In the genomic region with DNA sequence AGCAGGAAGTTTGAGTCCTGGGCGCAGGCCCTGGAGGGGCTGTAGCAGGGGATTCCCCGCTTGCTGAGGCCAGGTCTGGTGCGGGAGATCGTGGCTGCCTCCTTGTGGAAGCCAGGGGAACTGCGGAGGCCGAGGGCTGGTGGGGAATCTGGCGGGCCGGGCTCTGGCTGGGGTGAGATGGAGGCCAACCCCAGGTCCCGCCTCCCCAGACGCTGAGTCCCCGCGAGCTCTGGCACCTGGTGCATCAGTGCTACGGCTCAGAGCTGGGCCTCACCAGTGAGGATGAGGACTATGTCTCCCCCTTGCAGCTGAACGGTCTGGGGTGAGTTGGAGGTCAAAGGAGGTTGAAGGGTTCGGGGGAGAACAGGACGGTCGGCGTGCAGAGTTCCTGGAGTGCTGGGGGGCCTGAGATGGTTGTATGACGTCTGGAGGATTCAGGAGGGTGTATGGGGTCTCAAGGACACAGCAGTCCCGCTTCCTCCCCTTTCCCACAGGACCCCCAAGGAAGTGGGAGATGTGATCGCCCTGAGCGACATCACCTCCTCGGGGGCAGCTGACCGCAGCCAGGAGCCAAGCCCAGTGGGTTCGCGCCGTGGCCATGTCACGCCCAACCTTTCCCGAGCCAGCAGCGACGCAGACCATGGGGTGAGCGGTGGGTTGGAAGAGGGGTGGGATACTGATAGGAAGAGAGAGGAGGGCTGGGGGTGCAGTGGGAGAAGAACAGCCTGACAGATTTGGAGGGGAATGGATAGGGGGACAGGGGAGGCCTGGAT, we compare ENCODE assay signal across 8 cellular contexts. TPM values are rescaled to one million over a fixed set of nuclear protein-coding genes. Genes with fewer than 3 reads are reported as not detected.
DNase-seq lines count a peak whose midpoint lies in the region; ATAC-seq and TF ChIP-seq lines count a peak whose summit lies in the region.

No MANE protein-coding gene starts in this region.

- H3F3A ChIP-seq in smooth muscle cell (ENCODE audit: low read depth) = no peaks in the 10 kb centered on the region

- ATAC-seq in HG02678 (IDR thresholded peaks at IDR 0.05; ENCODE audit: unreplicated experiment) = peak; percentile 56
- ATAC-seq in T-cell (replicated peaks in 1 of 4) = peak; percentile 56 to 73 (median 64)
- ATAC-seq in activated naive CD8-positive, alpha-beta T cell treated with anti-CD3 and anti-CD28 coated beads, Interleukin-2, amount 10 ng/mL, durations not matched to agents 7 days and 5 days (ENCODE audit: low read depth) = peak; percentile 61
- peak; percentile 72 to 76 for ATAC-seq in left cardiac atrium
- ATAC-seq in GM18861 (IDR thresholded peaks at IDR 0.05; ENCODE audit: unreplicated experiment) = no peak
- ATAC-seq in GM21529 (IDR thresholded peaks at IDR 0.05; ENCODE audit: unreplicated experiment) = no peak

- CTCF ChIA-PET in T-cell (lab: Charles Lee) = interaction anchor here (0.6 to 2.5 kb wide), 6 partner anchors 7 to 128 kb away, joined by 3 to 12 read pairs (median 4); no protein-coding TSS in a partner anchor

- H3K9ac ChIP-seq in smooth muscle cell (ENCODE audit: low read depth) = no peak overlapping the region

- POLR2A ChIA-PET in T-cell (lab: Charles Lee) = interaction anchor here in 1 of 2 donors (1.5 kb wide), 1 partner anchor 12 kb away, joined by 11 read pairs; no protein-coding TSS in a partner anchor
- POLR2A ChIA-PET in activated naive CD8-positive, alpha-beta T cell treated with anti-CD3 and anti-CD28 coated beads, Interleukin-2, amount 10 ng/mL, durations not matched to agents 7 days and 5 days (lab: Charles Lee) = interaction anchor here (0.8 to 2.8 kb wide), 6 partner anchors 10 to 39 kb away, joined by 3 to 25 read pairs (median 4); no protein-coding TSS in a partner anchor

- intact Hi-C loops in left cardiac atrium (cut with DNase I) = loop anchor here (1.0 to 2.0 kb wide), 2 partner anchors 40 kb away; no protein-coding TSS in a partner anchor

- H3K79me2 ChIP-seq in smooth muscle cell (ENCODE audit: low read depth) = no peaks in the 10 kb centered on the region

- no peaks in the 10 kb centered on the region for H3K9me3 Mint-ChIP-seq in T-cell
- no peaks in the 10 kb centered on the region for H3K9me3 Mint-ChIP-seq in activated naive CD8-positive, alpha-beta T cell treated with anti-CD3 and anti-CD28 coated beads, Interleukin-2, amount 10 ng/mL, durations not matched to agents 7 days and 5 days

- H3K36me3 ChIP-seq in smooth muscle cell (ENCODE audit: low read depth) = no peaks in the 10 kb centered on the region

- H3K27ac Mint-ChIP-seq in T-cell = peak overlapping the region; percentile 94 to 100
- H3K27ac Mint-ChIP-seq in activated naive CD8-positive, alpha-beta T cell treated with anti-CD3 and anti-CD28 coated beads, Interleukin-2, amount 10 ng/mL, durations not matched to agents 7 days and 5 days = peak overlapping the region; percentile 91

- H3K4me1 Mint-ChIP-seq in T-cell = peaks cover 66 to 76% (median 74%) of the 10 kb centered on the region in 3 donors
- peaks cover 50% of the 10 kb centered on the region for H3K4me1 Mint-ChIP-seq in activated naive CD8-positive, alpha-beta T cell treated with anti-CD3 and anti-CD28 coated beads, Interleukin-2, amount 10 ng/mL, durations not matched to agents 7 days and 5 days

- peak; percentile 89 for TF ChIP-seq CTCF in C4-2B (conservative IDR thresholded peaks at IDR 0.05)
- peak; percentile 76 for TF ChIP-seq CTCF in smooth muscle cell (IDR thresholded peaks at IDR 0.05; ENCODE audit: borderline replicate concordance, insufficient read depth, poor library complexity, severe bottlenecking)

- H3K27me3 ChIP-seq in smooth muscle cell (ENCODE audit: low read depth) = no peaks in the 10 kb centered on the region

- H3K27me3 Mint-ChIP-seq in T-cell = no peaks in the 10 kb centered on the region
- no peaks in the 10 kb centered on the region for H3K27me3 Mint-ChIP-seq in activated naive CD8-positive, alpha-beta T cell treated with anti-CD3 and anti-CD28 coated beads, Interleukin-2, amount 10 ng/mL, durations not matched to agents 7 days and 5 days

- no peak overlapping the region for H3K27ac ChIP-seq in C4-2B
- no peak overlapping the region for H3K27ac ChIP-seq in smooth muscle cell (ENCODE audit: low read depth)

- H2AFZ ChIP-seq in smooth muscle cell (ENCODE audit: low read depth) = no peak overlapping the region

- 80% methylated on average over 32 of the region's 32 CpGs for WGBS in smooth muscle cell (ENCODE audit: low lambda C conversion rate)

- peaks cover 16% of the 10 kb centered on the region for H4K20me1 ChIP-seq in smooth muscle cell (ENCODE audit: low read depth)

- no peak overlapping the region for H3K4me3 ChIP-seq in smooth muscle cell

- H3K4me3 Mint-ChIP-seq in T-cell = peak overlapping the region; percentile 67 to 85 (median 76)
- H3K4me3 Mint-ChIP-seq in activated naive CD8-positive, alpha-beta T cell treated with anti-CD3 and anti-CD28 coated beads, Interleukin-2, amount 10 ng/mL, durations not matched to agents 7 days and 5 days = peak overlapping the region; percentile 84

- H3K4me2 ChIP-seq in smooth muscle cell = no peak overlapping the region

- DNase-seq in T-cell (peak; percentile 60 to 89 (median 80)), left cardiac atrium (peak; percentile 85), smooth muscle cell (lab: John Stamatoyannopoulos, UW; ENCODE audit: unreplicated experiment) (peak; percentile 17)
- peak; percentile 86 for DNase-seq in activated naive CD8-positive, alpha-beta T cell treated with anti-CD3 and anti-CD28 coated beads, Interleukin-2, amount 10 ng/mL, durations not matched to agents 7 days and 5 days

- H3K9me3 ChIP-seq in smooth muscle cell (replicated peaks; ENCODE audit: low read depth) = no peaks in the 10 kb centered on the region

- H3K4me1 ChIP-seq in smooth muscle cell (ENCODE audit: low read depth) = no peaks in the 10 kb centered on the region

- H3K36me3 Mint-ChIP-seq in T-cell = peaks cover 45% of the 10 kb centered on the region
- H3K36me3 Mint-ChIP-seq in activated naive CD8-positive, alpha-beta T cell treated with anti-CD3 and anti-CD28 coated beads, Interleukin-2, amount 10 ng/mL, durations not matched to agents 7 days and 5 days = peaks cover 49% of the 10 kb centered on the region

RNA-seq across cellular contexts. Expression of gene GRAMD1A, which starts 13.1 kb away (rescaled TPM):
- 100 to 1,000 TPM; 189 to 318 (median 227) TPM for total RNA-seq in T-cell
- 100 to 1,000 TPM; 173 to 187 TPM for total RNA-seq in activated naive CD8-positive, alpha-beta T cell treated with anti-CD3 and anti-CD28 coated beads, Interleukin-2, amount 10 ng/mL, durations not matched to agents 7 days and 5 days
- 10 to 100 TPM; 29.2 to 45.5 TPM for total RNA-seq in left cardiac atrium
- 19.4 and 27.6 TPM in 2 replicates for total RNA-seq in smooth muscle cell
- 59.6 and 74.1 TPM in 2 replicates for polyA plus RNA-seq in smooth muscle cell

RNA-seq across cellular contexts. Expression of gene SCN1B, which starts 17.0 kb away (rescaled TPM):
- total RNA-seq in T-cell = 1 to 10 TPM; 1.1 to 4.3 (median 3.7) TPM
- total RNA-seq in activated naive CD8-positive, alpha-beta T cell treated with anti-CD3 and anti-CD28 coated beads, Interleukin-2, amount 10 ng/mL, durations not matched to agents 7 days and 5 days = 1 to 10 TPM in 1 of 2 experiments, under 1 TPM in 1; 0.85 to 1.2 TPM
- total RNA-seq in left cardiac atrium = 100 to 1,000 TPM in 1 of 2 donors, 10 to 100 TPM in 1; 73.6 to 163 TPM
- total RNA-seq in smooth muscle cell = 0.99 and 3.3 TPM in 2 replicates
- polyA plus RNA-seq in smooth muscle cell = 2.2 and 4.6 TPM in 2 replicates

RNA-seq across cellular contexts. Expression of gene HPN, which starts 28.3 kb away (rescaled TPM):
- total RNA-seq in T-cell (under 1 TPM in 3 of 5 donors, not detected in 2; 0.41 to 0.51 (median 0.46) TPM), left cardiac atrium (1 to 10 TPM; 5.6 to 7.2 TPM), smooth muscle cell (1.9 and 4.1 TPM in 2 replicates)
- under 1 TPM in 1 of 2 experiments, not detected in 1; 0.20 TPM for total RNA-seq in activated naive CD8-positive, alpha-beta T cell treated with anti-CD3 and anti-CD28 coated beads, Interleukin-2, amount 10 ng/mL, durations not matched to agents 7 days and 5 days
- polyA plus RNA-seq in smooth muscle cell = 1.3 and 6.6 TPM in 2 replicates

RNA-seq across cellular contexts. Expression of gene ZNF792, which starts 49.2 kb away (rescaled TPM):
- 10 to 100 TPM; 14.1 to 29.0 (median 26.8) TPM for total RNA-seq in T-cell
- 10 to 100 TPM; 21.4 to 24.9 TPM for total RNA-seq in activated naive CD8-positive, alpha-beta T cell treated with anti-CD3 and anti-CD28 coated beads, Interleukin-2, amount 10 ng/mL, durations not matched to agents 7 days and 5 days
- total RNA-seq in left cardiac atrium = 1 to 10 TPM; 3.1 to 5.5 TPM
- 7.1 and 8.8 TPM in 2 replicates for total RNA-seq in smooth muscle cell
- polyA plus RNA-seq in smooth muscle cell = 2.8 TPM in 2 replicates

Comparison
In these comparisons a context has a peak if more than half of its experiments do, and no peak if none do; other contexts are left out.
1. ATAC-seq: peak in HG02678 (single experiment), T-cell (4 of 4), activated naive CD8-positive, alpha-beta T cell treated with anti-CD3 and anti-CD28 coated beads, Interleukin-2, amount 10 ng/mL, durations not matched to agents 7 days and 5 days (single experiment) and left cardiac atrium (2 of 2); none in GM18861 (single experiment) and GM21529 (single experiment).
2. DNase-seq: peak in every context shown above with its lines; median percentile 86 in activated naive CD8-positive, alpha-beta T cell treated with anti-CD3 and anti-CD28 coated beads, Interleukin-2, amount 10 ng/mL, durations not matched to agents 7 days and 5 days; 85 in left cardiac atrium; 80 in T-cell; 17 in smooth muscle cell.
3. RNA of gene SCN1B, which starts 17.0 kb away (total RNA-seq): 73.6 to 163 TPM in left cardiac atrium; 1.1 to 4.3 TPM in T-cell, 0.85 to 1.2 TPM in activated naive CD8-positive, alpha-beta T cell treated with anti-CD3 and anti-CD28 coated beads, Interleukin-2, amount 10 ng/mL, durations not matched to agents 7 days and 5 days and 0.99 to 3.3 TPM in smooth muscle cell; every median in the first group is over 10 times any median in the second.